12 cellular contexts compared by ENCODE assay signal in the genomic region with DNA sequence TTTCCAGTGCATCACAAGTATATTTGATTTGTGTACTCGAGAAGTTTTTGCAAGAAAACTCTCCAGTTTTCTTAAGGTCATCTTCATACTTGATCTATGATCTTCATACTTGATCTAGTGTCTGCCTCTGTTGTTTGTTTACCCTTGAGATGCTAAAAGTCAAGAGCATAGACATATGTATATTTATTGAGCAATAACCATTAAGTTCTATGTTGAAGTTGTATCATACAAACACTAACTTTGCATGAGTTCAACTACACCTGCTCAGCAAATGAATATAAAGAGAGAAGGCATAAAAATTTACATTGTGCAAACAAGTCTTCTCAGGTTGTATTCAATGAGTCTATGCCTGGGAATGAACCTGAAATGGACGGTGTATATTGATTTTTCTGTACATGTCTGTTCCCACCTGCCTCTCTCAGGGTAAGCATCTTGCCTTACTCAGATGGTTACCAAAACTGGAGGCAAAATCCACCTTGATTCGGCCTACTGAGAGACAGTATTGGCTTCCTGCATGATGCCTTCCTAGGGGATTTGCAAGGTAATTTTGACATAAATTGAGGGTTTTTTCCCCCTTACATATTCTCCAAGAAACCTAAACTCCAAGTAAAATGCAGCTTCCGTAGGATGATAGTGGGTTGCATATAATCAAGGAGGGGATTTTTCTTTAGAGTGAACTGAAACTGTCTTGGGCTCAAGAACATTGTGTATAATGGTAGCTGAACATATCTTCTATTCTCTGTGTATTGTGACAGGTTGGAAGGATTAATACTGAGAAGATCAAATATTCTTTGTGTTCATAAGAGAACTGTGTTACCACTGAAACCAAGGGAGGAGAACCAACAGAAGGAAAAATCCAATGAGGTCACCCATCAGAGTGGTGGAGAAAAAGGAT.
DNase-seq lines count a peak whose midpoint lies in the region; ATAC-seq, FAIRE-seq and TF ChIP-seq lines count a peak whose summit lies in the region.
"Had no signal": no experiment of that assay in that cellular context is flagged by ENCODE, and none has a peak within 500 bp of the region (broad histone marks: within the 10 kb centered on the region; RNA-seq: fewer than 3 reads in every experiment).

No MANE protein-coding gene starts in this region.

- no peak overlapping the region for H2BK120ac ChIP-seq in neuronal stem cell (ENCODE audit: low read depth, low read length)

- no peaks in the 10 kb centered on the region for H4K20me1 ChIP-seq in GM12878 (ENCODE audit: control insufficient read depth, insufficient read depth)

- H4K91ac ChIP-seq in neuronal stem cell (ENCODE audit: low read depth, low read length, poor library complexity): no peak overlapping the region

- H3K14ac ChIP-seq in neuronal stem cell (ENCODE audit: low read length): no peak overlapping the region

- H3K4me2 ChIP-seq in GM12878 (ENCODE audit: control insufficient read depth, insufficient read depth): no peak overlapping the region
- no peak overlapping the region for H3K4me2 ChIP-seq in neuronal stem cell (ENCODE audit: insufficient read depth, low read length, poor library complexity, severe bottlenecking)

- H3K79me2 ChIP-seq in GM12878 (ENCODE audit: control insufficient read depth, insufficient read depth, low read length): no peaks in the 10 kb centered on the region

- peaks cover 67% of the 10 kb centered on the region for H3K4me1 Mint-ChIP-seq in HFFc6 (ENCODE audit: low read depth)

- H3K9ac ChIP-seq in GM12878 (ENCODE audit: control insufficient read depth, insufficient read depth, low read length) (no peak overlapping the region), neuronal stem cell (ENCODE audit: low read depth, low read length, poor library complexity) (no peak overlapping the region)

- H3K27ac ChIP-seq in GM12878 (ENCODE audit: control insufficient read depth, insufficient read depth) (no peak overlapping the region), psoas muscle (peak overlapping the region; percentile 38), neuronal stem cell (replicated peaks; ENCODE audit: low read length) (no peak overlapping the region)

- H2AFZ ChIP-seq in GM12878 (ENCODE audit: control insufficient read depth, low read depth, low read length) (no peak overlapping the region), neuronal stem cell (ENCODE audit: low read length) (no peak overlapping the region)

- no peak overlapping the region for H3K23ac ChIP-seq in neuronal stem cell (ENCODE audit: low read depth, low read length, poor library complexity)

- peak; percentile 19 for DNase-seq in DMS53 (lab: John Stamatoyannopoulos, UW)
- no peak for DNase-seq in DMS53 treated with DMSO at 0.1 percent for 48 hours (lab: John Stamatoyannopoulos, UW; ENCODE audit: unreplicated experiment)
- DNase-seq in HFFc6: no peak
- DNase-seq in GM12878 (ENCODE audit: low read depth, low spot score): no peak
- DNase-seq in psoas muscle: no peak
- DNase-seq in UCSD-AML1 (lab: John Stamatoyannopoulos, UW; ENCODE audit: unreplicated experiment): no peak
- DNase-seq in neuronal stem cell (ENCODE audit: low spot score): no peak
- DNase-seq in erythroblast (lab: John Stamatoyannopoulos, UW): no peak
- DNase-seq: activated T-cell treated with anti-CD3 and anti-CD28 coated beads, Interleukin-2, amount 50 U/mL, for 48 hours; adrenal gland; CD4-positive, CD25-positive, alpha-beta regulatory T cell; H9 had no signal

- H3K4me3 ChIP-seq in GM12878 (no peak overlapping the region), psoas muscle (no peak overlapping the region), neuronal stem cell (ENCODE audit: low read length in 2 of 2) (no peak overlapping the region)
- H3K4me3 ChIP-seq: adrenal gland had no signal

- TF ChIP-seq EP300 in GM12878 (IDR thresholded peaks at IDR 0.05; ENCODE audit: borderline replicate concordance in 1 of 2, control insufficient read depth in 1 of 2, low read depth in 2 of 2, low read length in 2 of 2): no peak

- no peak overlapping the region for H2BK15ac ChIP-seq in neuronal stem cell (ENCODE audit: low read length)

- no peaks in the 10 kb centered on the region for H3K36me3 ChIP-seq in GM12878 (ENCODE audit: control insufficient read depth in 2 of 2, insufficient read depth in 2 of 2, low read length in 1 of 2)
- peaks cover 0 to 4% of the 10 kb centered on the region in 2 donors for H3K36me3 ChIP-seq in psoas muscle (ENCODE audit: insufficient read depth in 1 of 2, low read depth in 1 of 2)
- H3K36me3 ChIP-seq in neuronal stem cell (replicated peaks in 1 of 2; ENCODE audit: control insufficient read depth in 2 of 2, insufficient read depth in 2 of 2, low read length in 2 of 2): no peaks in the 10 kb centered on the region
- H3K36me3 ChIP-seq: adrenal gland had no signal

- in situ Hi-C loops in GM12878 (cut with MboI): no loop called here

- WGBS in GM12878 (ENCODE audit: insufficient coverage, insufficient replicate concordance, low lambda C conversion rate, missing lambda C conversion rate): 41% methylated on average over 4 of the region's 4 CpGs
- 95 to 97% (median 96%) methylated on average over 4 of the region's 4 CpGs for WGBS in psoas muscle, 3 donors
- WGBS in neuronal stem cell (ENCODE audit: extremely low coverage in 2 of 2, insufficient read length in 2 of 2, insufficient replicate concordance in 1 of 2), 2 donors: no CpG with 5 or more reads among the region's 4 CpGs

- BruUV-seq in GM12878 (replicated peaks; lab: Mats Ljungman, UMichigan): no TSS peak

- no peaks in the 10 kb centered on the region; the same call in 1 of the 2 replicates for H3K27me3 Mint-ChIP-seq in HFFc6 (ENCODE audit: insufficient read depth)
- H3K27me3 Mint-ChIP-seq: CD4-positive, CD25-positive, alpha-beta regulatory T cell had no signal

- no peak overlapping the region for H3K18ac ChIP-seq in neuronal stem cell (ENCODE audit: low read length)

- no peak overlapping the region for H2AK5ac ChIP-seq in neuronal stem cell (ENCODE audit: low read depth, low read length)

- peak; percentile 73 for FAIRE-seq in GM12878 (lab: Jason Lieb, UNC)

- H3K36me3 Mint-ChIP-seq in HFFc6 (ENCODE audit: low read depth): 0 out of 2 replicates have a peak, but pooled peaks cover 5% of the 10 kb centered on the region

- peak overlapping the region; percentile 57; the same call in 1 of the 2 replicates for H3K27ac Mint-ChIP-seq in HFFc6
- H3K27ac Mint-ChIP-seq: CD4-positive, CD25-positive, alpha-beta regulatory T cell had no signal

- TF ChIP-seq CTCF in HFFc6 (IDR thresholded peaks at IDR 0.05) (no peak), GM12878 (IDR thresholded peaks at IDR 0.05 in 2 of 3, conservative IDR thresholded peaks at IDR 0.05 in 1 of 3; ENCODE audit: control insufficient read depth in 2 of 3, extremely low read depth in 1 of 3, insufficient read depth in 1 of 3, low read depth in 3 of 3, low read length in 3 of 3) (no peak), psoas muscle (IDR thresholded peaks at IDR 0.05) (no peak)

- H3K9me3 ChIP-seq in GM12878 (replicated peaks; ENCODE audit: control insufficient read depth, insufficient read depth, low read length): no peaks in the 10 kb centered on the region
- no peaks in the 10 kb centered on the region for H3K9me3 ChIP-seq in psoas muscle
- no peaks in the 10 kb centered on the region for H3K9me3 ChIP-seq in neuronal stem cell (replicated peaks in 1 of 2; ENCODE audit: control insufficient read depth in 2 of 2, insufficient read depth in 1 of 2, low read depth in 1 of 2, low read length in 2 of 2)
- H3K9me3 ChIP-seq: adrenal gland had no signal

- H3K27me3 ChIP-seq in GM12878 (replicated peaks in 1 of 2; ENCODE audit: control insufficient read depth in 2 of 2, insufficient read depth in 2 of 2, low read length in 1 of 2) (no peaks in the 10 kb centered on the region), psoas muscle (ENCODE audit: insufficient read depth in 3 of 3, low read length in 2 of 3) (no peaks in the 10 kb centered on the region), neuronal stem cell (ENCODE audit: control insufficient read depth in 3 of 3, insufficient read depth in 3 of 3, low read depth in 1 of 3, low read length in 3 of 3) (no peaks in the 10 kb centered on the region)
- H3K27me3 ChIP-seq: adrenal gland had no signal

- RAD21 ChIA-PET in GM12878 (lab: Charles Lee; ENCODE audit: unreplicated experiment): interaction anchor here (1.7 kb wide), 1 partner anchor 160 kb away, joined by 5 read pairs; no protein-coding TSS in a partner anchor

- SMC1A ChIA-PET in GM12878 (lab: Charles Lee; ENCODE audit: uncharacterized antibody, unreplicated experiment): interaction anchor here (1.0 kb wide), 1 partner anchor 12 kb away, joined by 3 read pairs; no protein-coding TSS in a partner anchor

- TF ChIP-seq POLR2A in GM12878 (IDR thresholded peaks at IDR 0.05; ENCODE audit: low read depth, low read length): no peak
- TF ChIP-seq POLR2A in erythroblast (IDR thresholded peaks at IDR 0.05; ENCODE audit: low read length): no peak

- no peaks in the 10 kb centered on the region for H3K79me1 ChIP-seq in neuronal stem cell (ENCODE audit: low read depth, low read length)

- no peak overlapping the region for H3K4ac ChIP-seq in neuronal stem cell (ENCODE audit: low read length)

- H2BK5ac ChIP-seq in neuronal stem cell (ENCODE audit: low read length): no peak overlapping the region

- H3K4me3 Mint-ChIP-seq in HFFc6: no peak overlapping the region
- H3K4me3 Mint-ChIP-seq: H9 had no signal

- no peaks in the 10 kb centered on the region for H3K9me3 Mint-ChIP-seq in HFFc6
- H3K9me3 Mint-ChIP-seq: H9 had no signal

- intact Hi-C loops in GM12878 (cut with micrococcal nuclease; ENCODE audit: unreplicated experiment) (no loop called here), psoas muscle (cut with DNase I) (loop anchor here in 1 of 2 donors (10.0 kb wide), 1 partner anchor 129 kb away; no protein-coding TSS in a partner anchor)

- H2BK12ac ChIP-seq in neuronal stem cell (ENCODE audit: low read length): no peak overlapping the region

- ATAC-seq in GM12878 (no peak; the same call in 2 of the 3 replicates), psoas muscle (no peak)

- POLR2A ChIA-PET in GM12878 (lab: Charles Lee): no interaction called here

- no peak overlapping the region for H4K8ac ChIP-seq in neuronal stem cell (ENCODE audit: low read depth, low read length)

- H3K4me1 ChIP-seq in GM12878 (ENCODE audit: control insufficient read depth, insufficient read depth, low read length) (peaks cover 2% of the 10 kb centered on the region; the same call in 1 of the 2 replicates), psoas muscle (peaks cover 37% of the 10 kb centered on the region), neuronal stem cell (ENCODE audit: control insufficient read depth in 2 of 2, insufficient read depth in 1 of 2, low read depth in 1 of 2, low read length in 2 of 2) (peaks cover 4% of the 10 kb centered on the region in 2 donors)

- no peak for TF ChIP-seq RAD21 in GM12878 (IDR thresholded peaks at IDR 0.05; ENCODE audit: insufficient read depth, low read depth, low read length)

- CTCF ChIA-PET in GM12878 (lab: Yijun Ruan, JAX): no interaction called here

TF ChIP-seq in GM12878, 131 proteins besides CTCF, POLR2A, EP300 and RAD21 (continues in another document):
- TF ChIP-seq NR2C1 (IDR thresholded peaks at IDR 0.05) (no peak), ZNF217 (IDR thresholded peaks at IDR 0.05) (no peak)
